8 cellular contexts compared by ENCODE assay signal in the genomic region with DNA sequence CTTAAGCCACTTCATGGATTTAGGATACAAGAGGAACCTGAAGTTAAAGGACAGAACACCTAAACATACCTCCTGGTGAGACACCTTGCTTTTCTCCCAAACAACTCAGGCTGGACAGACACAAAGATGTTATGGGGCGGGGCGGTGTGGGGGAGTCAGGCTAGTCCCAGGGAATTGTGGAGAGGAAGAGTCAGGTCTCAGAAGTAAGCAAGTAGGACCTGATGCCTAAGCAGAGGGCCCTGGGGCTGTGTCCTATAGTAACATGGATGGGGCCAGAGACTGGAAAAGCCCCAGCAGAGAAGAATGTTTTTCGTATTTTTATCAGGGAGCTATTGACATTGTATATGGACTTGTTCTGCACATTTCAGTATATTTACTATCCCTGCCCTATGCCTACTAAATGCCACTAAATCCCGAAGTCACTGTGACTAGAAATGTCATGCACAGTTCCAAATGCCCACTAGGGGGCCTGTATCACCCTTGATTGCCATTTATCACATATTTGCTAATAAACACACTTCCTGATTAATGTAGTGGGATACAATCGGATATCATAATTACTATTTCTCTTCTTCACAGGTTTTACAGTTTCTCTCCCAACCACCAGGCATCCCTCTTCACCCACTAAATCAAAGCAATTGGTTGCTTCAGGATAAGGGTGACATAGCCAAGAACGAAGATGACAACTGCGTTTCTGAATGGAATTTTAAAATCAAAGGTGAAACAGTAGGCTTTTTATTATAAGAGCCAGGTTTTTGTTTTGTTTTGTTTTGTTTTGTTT. TPM values are rescaled to one million over a fixed set of nuclear protein-coding genes. Genes with fewer than 3 reads are reported as not detected.
DNase-seq lines count a peak whose midpoint lies in the region; ATAC-seq and TF ChIP-seq lines count a peak whose summit lies in the region.

No MANE protein-coding gene starts in this region.

- no peak overlapping the region for H3K4me3 ChIP-seq in osteoblast (ENCODE audit: insufficient read depth, low read length)

- no peaks in the 10 kb centered on the region for H3K36me3 ChIP-seq in osteoblast (ENCODE audit: insufficient read depth, low read length)

- H3K27me3 ChIP-seq in osteoblast (ENCODE audit: insufficient read depth, low read length), result no peaks in the 10 kb centered on the region

- no peak overlapping the region for H3K27ac ChIP-seq in osteoblast (ENCODE audit: low read depth, low read length)

- POLR2A ChIA-PET in HEK293T (lab: Yijun Ruan, JAX), result interaction anchor here (1.0 kb wide), 1 partner anchor 23 kb away, joined by 3 read pairs; no protein-coding TSS in a partner anchor

- no peaks in the 10 kb centered on the region for H3K36me3 Mint-ChIP-seq in activated T-cell treated with anti-CD3 and anti-CD28 coated beads, Interleukin-2, amount 50 U/mL, for 4 hours (ENCODE audit: insufficient read depth)

- DNase-seq in NCI-H510A treated with DMSO at 0.1 percent for 48 hours (lab: John Stamatoyannopoulos, UW), result peak; percentile 29
- no peak for DNase-seq in NCI-H510A (lab: John Stamatoyannopoulos, UW)
- peak; percentile 41 for DNase-seq in HEK293T (ENCODE audit: extremely low spot score)
- peak; percentile 23 for DNase-seq in NCI-H446 treated with DMSO at 0.1 percent for 48 hours (lab: John Stamatoyannopoulos, UW)
- peak; percentile 53 for DNase-seq in activated T-cell treated with anti-CD3 and anti-CD28 coated beads, Interleukin-2, amount 50 U/mL, for 4 hours
- peak; percentile 32 for DNase-seq in fibroblast of the conjunctiva (ENCODE audit: low read depth)
- DNase-seq in osteoblast (ENCODE audit: insufficient read length, low spot score, missing footprints), result peak; percentile 50

- peak; percentile 92 for TF ChIP-seq CTCF in osteoblast (IDR thresholded peaks at IDR 0.05; ENCODE audit: extremely low read depth, low read depth, low read length)

- H3K4me2 ChIP-seq in osteoblast (ENCODE audit: insufficient read depth, low read length), result peak overlapping the region; percentile 28

- no peaks in the 10 kb centered on the region for H4K20me1 ChIP-seq in osteoblast (ENCODE audit: insufficient read depth, low read length)

- peaks cover 2% of the 10 kb centered on the region for H3K4me1 Mint-ChIP-seq in activated T-cell treated with anti-CD3 and anti-CD28 coated beads, Interleukin-2, amount 50 U/mL, for 4 hours (ENCODE audit: low read depth)

- CTCF ChIA-PET in HEK293T (lab: Yijun Ruan, JAX), result interaction anchor here (0.6 to 2.9 kb wide), 10 partner anchors 9 to 509 kb away, joined by 3 to 30 read pairs (median 4); a partner anchor contains a TSS

- no peaks in the 10 kb centered on the region for H3K79me2 ChIP-seq in osteoblast (ENCODE audit: insufficient read depth, low read length)

- H3K9me3 Mint-ChIP-seq in activated T-cell treated with anti-CD3 and anti-CD28 coated beads, Interleukin-2, amount 50 U/mL, for 4 hours, result no peaks in the 10 kb centered on the region

- H3K9me3 ChIP-seq in osteoblast (ENCODE audit: low read depth, low read length), result no peaks in the 10 kb centered on the region

- no peak overlapping the region for H3K4me3 Mint-ChIP-seq in activated T-cell treated with anti-CD3 and anti-CD28 coated beads, Interleukin-2, amount 50 U/mL, for 4 hours

- H3K27me3 Mint-ChIP-seq in activated T-cell treated with anti-CD3 and anti-CD28 coated beads, Interleukin-2, amount 50 U/mL, for 4 hours (ENCODE audit: low read depth), result no peaks in the 10 kb centered on the region

- H3K4me1 ChIP-seq in osteoblast (ENCODE audit: insufficient read depth, low read length), result no peaks in the 10 kb centered on the region

- H2AFZ ChIP-seq in osteoblast (ENCODE audit: low read length), result no peak overlapping the region

- ATAC-seq in activated T-cell treated with anti-CD3 and anti-CD28 coated beads, Interleukin-2, amount 50 U/mL, for 4 hours, result peak; percentile 63 to 65
- ATAC-seq in GM19324 (IDR thresholded peaks at IDR 0.05; ENCODE audit: low FRiP score, unreplicated experiment), result no peak

TF ChIP-seq in HEK293T, 16 proteins besides CTCF, POLR2A, EP300 and RAD21:
- no peak for TF ChIP-seq CTBP1 (IDR thresholded peaks at IDR 0.05; ENCODE audit: borderline replicate concordance)
- TF ChIP-seq, protein P1, sequence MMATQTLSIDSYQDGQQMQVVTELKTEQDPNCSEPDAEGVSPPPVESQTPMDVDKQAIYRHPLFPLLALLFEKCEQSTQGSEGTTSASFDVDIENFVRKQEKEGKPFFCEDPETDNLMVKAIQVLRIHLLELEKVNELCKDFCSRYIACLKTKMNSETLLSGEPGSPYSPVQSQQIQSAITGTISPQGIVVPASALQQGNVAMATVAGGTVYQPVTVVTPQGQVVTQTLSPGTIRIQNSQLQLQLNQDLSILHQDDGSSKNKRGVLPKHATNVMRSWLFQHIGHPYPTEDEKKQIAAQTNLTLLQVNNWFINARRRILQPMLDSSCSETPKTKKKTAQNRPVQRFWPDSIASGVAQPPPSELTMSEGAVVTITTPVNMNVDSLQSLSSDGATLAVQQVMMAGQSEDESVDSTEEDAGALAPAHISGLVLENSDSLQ (IDR thresholded peaks at IDR 0.05), result 0 out of 2 replicates have a peak, but pooled peaks have one; percentile 15

RNA-seq across cellular contexts. Expression of a gene that starts 23.8 kb away (rescaled TPM):
- 1 to 10 TPM; 4.3 to 5.9 (median 5.3) TPM for total RNA-seq in activated T-cell treated with anti-CD3 and anti-CD28 coated beads, Interleukin-2, amount 50 U/mL, for 4 hours
- total RNA-seq in osteoblast, result 31.5 and 32.7 TPM in 2 replicates

RNA-seq across cellular contexts. Expression of a gene that starts 24.1 kb away (rescaled TPM):
- total RNA-seq in activated T-cell treated with anti-CD3 and anti-CD28 coated beads, Interleukin-2, amount 50 U/mL, for 4 hours, result 1 to 10 TPM; 4.7 to 5.0 (median 5.0) TPM
- 8.3 and 9.0 TPM in 2 replicates for total RNA-seq in osteoblast
